ENCODE assay signal across 8 cellular contexts in the genomic region with DNA sequence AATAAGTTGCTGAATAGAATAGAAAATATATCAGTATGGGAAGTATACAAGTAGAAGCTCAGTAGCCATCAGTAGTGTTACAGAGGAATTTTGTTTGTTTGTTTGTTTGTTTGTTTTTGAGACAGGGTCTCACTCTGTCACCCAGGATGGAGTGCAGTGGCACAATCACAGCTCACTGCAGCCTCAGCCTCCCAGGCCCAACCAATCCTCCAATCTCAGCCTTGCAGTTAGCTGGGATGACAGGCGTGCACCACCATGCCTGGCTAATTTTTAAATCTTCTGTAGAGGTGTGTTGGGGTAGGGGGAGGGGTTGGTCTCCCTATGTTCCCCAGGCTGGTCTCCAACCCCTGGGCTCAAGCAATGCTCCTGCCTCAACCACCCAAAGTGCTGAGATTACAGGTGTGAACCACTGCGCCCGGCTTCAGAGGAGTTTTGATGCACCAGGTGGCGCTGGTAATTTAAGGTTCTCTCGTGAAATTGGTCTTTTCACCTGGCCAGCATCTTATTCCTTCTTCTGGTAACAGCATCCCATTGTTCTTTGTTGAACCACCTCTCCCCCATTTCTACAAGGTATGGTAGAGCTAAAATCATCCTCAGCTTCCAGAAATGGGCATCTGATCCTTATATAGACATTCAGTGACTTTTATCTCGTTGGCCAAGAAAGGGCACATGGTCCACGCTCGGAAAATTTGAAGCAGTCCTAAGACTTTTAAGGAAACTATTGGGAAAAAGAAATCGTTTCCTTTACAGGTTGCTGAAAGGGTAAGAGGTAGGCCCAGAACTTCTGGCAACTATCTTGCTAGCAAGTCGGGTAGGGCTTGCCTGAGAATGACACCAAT.
DNase-seq lines count a peak whose midpoint lies in the region; ATAC-seq, FAIRE-seq and TF ChIP-seq lines count a peak whose summit lies in the region.

No MANE protein-coding gene starts in this region.

- no peak overlapping the region for H2BK5ac ChIP-seq in H9 (ENCODE audit: insufficient read length, low read length)

- H2BK15ac ChIP-seq in H9 (ENCODE audit: low read depth, low read length), result no peak overlapping the region

- no CpG with 5 or more reads among the region's 10 CpGs for WGBS in H9 (ENCODE audit: extremely low coverage, insufficient read length, low lambda C conversion rate)
- WGBS in heart left ventricle, 4 donors, result 76 to 82% (median 80%) methylated on average over 10 of the region's 10 CpGs

- H3K79me1 ChIP-seq in H9 (ENCODE audit: insufficient read depth, low read depth, low read length, poor library complexity, severe bottlenecking), result no peaks in the 10 kb centered on the region

- H4K5ac ChIP-seq in H9 (ENCODE audit: insufficient read length, low read depth, low read length), result no peak overlapping the region

- H3K9me3 Mint-ChIP-seq in H9, result peaks cover 6 to 14% of the 10 kb centered on the region in 2 experiments; a peak in 4 of 5 replicates

- no peak overlapping the region for H3K14ac ChIP-seq in H9 (ENCODE audit: insufficient read depth, low read length)

- no peak overlapping the region for H3K4me2 ChIP-seq in H9 (ENCODE audit: insufficient read depth, insufficient read length, low read length)

- no peak overlapping the region for H4K8ac ChIP-seq in H9 (replicated peaks; ENCODE audit: insufficient read length, low read depth, low read length)

- H3K9me3 ChIP-seq in H9 (ENCODE audit: control insufficient read depth, low read depth, low read length), result no peaks in the 10 kb centered on the region
- peaks cover 0 to 11% (median 0%) of the 10 kb centered on the region in 12 donors for H3K9me3 ChIP-seq in heart left ventricle
- H3K9me3 ChIP-seq in ascending aorta, result no peaks in the 10 kb centered on the region

- TF ChIP-seq CTCF in GM12864 (IDR thresholded peaks at IDR 0.05; ENCODE audit: low read depth, low read length, missing control alignments) (peak; percentile 62), H9 (conservative IDR thresholded peaks at IDR 0.05) (peak; percentile 83), heart left ventricle (IDR thresholded peaks at IDR 0.05) (peak in 11 of 12 donors; percentile 9 to 53 (median 33)), ascending aorta (IDR thresholded peaks at IDR 0.05) (peak in 1 of 3 experiments; percentile 32)

- H3K4me3 Mint-ChIP-seq in H9, result no peak overlapping the region

- no peak overlapping the region for H4K91ac ChIP-seq in H9 (ENCODE audit: insufficient read length, low read depth, low read length)

- no peak overlapping the region for H3K18ac ChIP-seq in H9 (ENCODE audit: insufficient read length, low read depth, low read length)

- no peak overlapping the region for H3K9ac ChIP-seq in H9 (ENCODE audit: extremely low read depth, insufficient read length, low read length)

- no peak overlapping the region for H3K4me3 ChIP-seq in GM12864 (ENCODE audit: low read depth, low read length)
- no peak overlapping the region for H3K4me3 ChIP-seq in heart left ventricle
- no peak overlapping the region for H3K4me3 ChIP-seq in ascending aorta

- no peak overlapping the region for H3K23ac ChIP-seq in H9 (ENCODE audit: insufficient read length, low read depth, low read length)

- H3K27me3 ChIP-seq in H9 (ENCODE audit: insufficient read depth, low read length) (no peaks in the 10 kb centered on the region), heart left ventricle (no peaks in the 10 kb centered on the region), ascending aorta (no peaks in the 10 kb centered on the region)

- no peaks in the 10 kb centered on the region for H3K23me2 ChIP-seq in H9 (ENCODE audit: insufficient read length, low read depth, low read length, poor library complexity, severe bottlenecking)

- H3K27ac ChIP-seq in H9 (ENCODE audit: insufficient read length, low read depth, low read length), result no peak overlapping the region
- no peak overlapping the region for H3K27ac ChIP-seq in heart left ventricle
- H3K27ac ChIP-seq in ascending aorta, result no peak overlapping the region

- H2BK20ac ChIP-seq in H9 (ENCODE audit: low read depth, low read length, poor library complexity, severe bottlenecking), result no peak overlapping the region

- no peak overlapping the region for H3T11ph ChIP-seq in H9 (ENCODE audit: low read length)

- peaks cover 0 to 5% of the 10 kb centered on the region in 2 experiments; a peak in 3 of 4 replicates for H3K4me1 Mint-ChIP-seq in H9

- H3K4me1 ChIP-seq in H9 (ENCODE audit: insufficient read depth, low read length) (no peaks in the 10 kb centered on the region), heart left ventricle (peaks cover 0 to 10% (median 0%) of the 10 kb centered on the region in 12 donors), ascending aorta (no peaks in the 10 kb centered on the region)

- H3K56ac ChIP-seq in H9 (ENCODE audit: insufficient read length, low read depth, low read length), result no peak overlapping the region

- DNase-seq in GM12864 (ENCODE audit: low read depth), result peak; percentile 39
- peak; percentile 74 for DNase-seq in H9
- peak; percentile 41 for DNase-seq in NCI-H748 treated with DMSO at 0.1 percent for 48 hours (lab: John Stamatoyannopoulos, UW)
- DNase-seq in activated T-cell treated with anti-CD3 and anti-CD28 coated beads, Interleukin-2, amount 50 U/mL, for 1 hour, result peak; percentile 61
- DNase-seq in heart left ventricle, result peak in 2 of 5 donors; percentile 26 to 36
- DNase-seq in stimulated activated CD4-positive, alpha-beta T cell treated with anti-CD3 and anti-CD28 coated beads, Interleukin-4, amount 100 ng/mL, for 24 hours, result peak; percentile 67
- DNase-seq in ascending aorta (ENCODE audit: low spot score in 2 of 2), result no peak
- DNase-seq in frontal cortex (ENCODE audit: low spot score in 2 of 2), result no peak

- H2BK120ac ChIP-seq in H9 (ENCODE audit: low read depth, low read length, poor library complexity, severe bottlenecking), result no peak overlapping the region

- no peak overlapping the region for H2BK12ac ChIP-seq in H9 (ENCODE audit: insufficient read length, low read depth, low read length)

- no peak overlapping the region for H2AFZ ChIP-seq in H9 (ENCODE audit: low read length)

- no peak overlapping the region for H2AK5ac ChIP-seq in H9 (ENCODE audit: insufficient read length, low read length)

- peak in 2 of 4 donors; percentile 20 to 59 for ATAC-seq in heart left ventricle

- H3K36me3 ChIP-seq in heart left ventricle (no peaks in the 10 kb centered on the region), ascending aorta (no peaks in the 10 kb centered on the region)

- no peaks in the 10 kb centered on the region for H4K20me1 ChIP-seq in H9 (ENCODE audit: control insufficient read depth, insufficient read depth, insufficient read length)

- peaks cover 0 to 16% (median 0%) of the 10 kb centered on the region in 3 experiments; a peak in 3 of 7 replicates for H3K36me3 Mint-ChIP-seq in H9 (ENCODE audit: insufficient read depth in 1 of 3, low read depth in 3 of 3)

- no peak for FAIRE-seq in frontal cortex (lab: Jason Lieb, UNC)

- H3K4ac ChIP-seq in H9 (ENCODE audit: low read depth, low read length), result no peak overlapping the region

- no peak for TF ChIP-seq POLR2A in heart left ventricle (IDR thresholded peaks at IDR 0.05)

- no peaks in the 10 kb centered on the region for H3K27me3 Mint-ChIP-seq in H9 (ENCODE audit: low read depth)

- no peaks in the 10 kb centered on the region; the same call in 1 of the 2 replicates for H3K79me2 ChIP-seq in H9 (ENCODE audit: insufficient read depth, low read length)

- intact Hi-C loops in heart left ventricle (cut with DNase I) (loop anchor here (1.0 to 10.0 kb wide), 7 partner anchors 121 to 361 kb away; partner anchors contain the start of gene ARRDC3 (in 3 of the 10)), ascending aorta (cut with DNase I) (no loop called here)

- H3K27ac Mint-ChIP-seq in H9, result no peak overlapping the region; a peak in 1 of 7 replicates

Comparison
In these comparisons a context has a peak if more than half of its experiments do, and no peak if none do; other contexts are left out.
1. DNase-seq: peak in GM12864 (single experiment), H9 (single experiment), NCI-H748 treated with DMSO at 0.1 percent for 48 hours (single experiment), activated T-cell treated with anti-CD3 and anti-CD28 coated beads, Interleukin-2, amount 50 U/mL, for 1 hour (single experiment) and stimulated activated CD4-positive, alpha-beta T cell treated with anti-CD3 and anti-CD28 coated beads, Interleukin-4, amount 100 ng/mL, for 24 hours (single experiment); none in ascending aorta (0 of 2) and frontal cortex (0 of 2).